20 cellular contexts compared by ENCODE assay signal in the genomic region with DNA sequence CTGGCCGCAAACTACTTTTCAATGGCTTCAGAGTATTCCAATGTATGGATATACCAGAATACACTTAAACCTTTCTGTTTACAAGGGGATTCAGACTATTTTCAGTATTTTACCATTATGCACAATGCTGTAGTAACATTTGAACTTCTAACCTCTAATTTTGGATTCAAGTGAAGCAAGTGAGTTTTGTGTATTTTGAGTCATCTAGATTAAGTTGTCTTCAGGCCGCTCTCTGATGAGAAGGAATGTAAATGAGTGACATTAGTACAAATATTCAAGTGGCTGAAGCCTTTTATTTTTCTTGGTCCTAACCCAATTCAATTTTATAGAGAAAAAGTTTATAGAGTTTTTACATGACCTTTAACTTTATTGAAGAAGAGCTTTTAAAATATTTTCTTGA.
"Had no signal": no experiment of that assay in that cellular context is flagged by ENCODE, and none has a peak within 500 bp of the region (broad histone marks: within the 10 kb centered on the region; RNA-seq: fewer than 3 reads in every experiment).

No MANE protein-coding gene starts in this region.

- H3K36me3 ChIP-seq: adrenal gland, lower lobe of right lung, ovary, thyroid gland, WERI-Rb-1 had no signal

- H3K4me1 ChIP-seq: adrenal gland had no signal

- H3K9me3 ChIP-seq: adrenal gland, lower lobe of right lung, ovary, thyroid gland had no signal

- DNase-seq: activated CD4-positive, alpha-beta T cell treated with anti-CD3 and anti-CD28 coated beads, Interleukin-2, amount 50 U/mL, for 48 hours; activated CD8-positive, alpha-beta memory T cell treated with anti-CD3 and anti-CD28 coated beads, Interleukin-2, amount 10 ng/mL, durations not matched to agents 7 days and 5 days; activated naive CD4-positive, alpha-beta T cell treated with anti-CD3 and anti-CD28 coated beads, Interleukin-2, amount 10 ng/mL, durations not matched to agents 7 days and 5 days; activated T-cell treated with anti-CD3 and anti-CD28 coated beads, Interleukin-2, amount 50 U/mL, for 1 hour; adrenal gland; caudate nucleus; cortex of kidney; effector CD4-positive, alpha-beta T cell; head of caudate nucleus; left cardiac atrium; lower lobe of right lung; ovary; stimulated activated CD4-positive, alpha-beta T cell treated with anti-CD3 and anti-CD28 coated beads, Interleukin-2, amount 100 ng/mL, for 48 hours; T-helper 1 cell; T1000; thyroid gland; WERI-Rb-1 had no signal

- ATAC-seq: activated CD8-positive, alpha-beta memory T cell treated with anti-CD3 and anti-CD28 coated beads, Interleukin-2, amount 10 ng/mL, durations not matched to agents 7 days and 5 days; left cardiac atrium; lower lobe of right lung; stimulated activated memory B cell treated with anti-CD40 and anti-IgM and Interleukin-4, amounts not matched to agents 10 μg/mL and 1 μg/mL and 100 μg/mL, for 72 hours had no signal

- H3K27ac ChIP-seq: adrenal gland, lower lobe of right lung, ovary, thyroid gland, WERI-Rb-1 had no signal

- H3K27me3 ChIP-seq: adrenal gland, ovary, thyroid gland had no signal

- H3K4me3 ChIP-seq: adrenal gland, lower lobe of right lung, ovary, thyroid gland had no signal

- FAIRE-seq: frontal cortex, urothelium cell line had no signal
